ENCODE assay signal across 1 cellular context in genomic region chr11:32432565-32433248, GRCh38.
TF ChIP-seq lines count a peak whose summit lies in the region.

No MANE protein-coding gene starts in this region.

TF ChIP-seq in H1, 55 proteins besides CTCF, POLR2A, EP300 and RAD21 (continued from another document):
- TF ChIP-seq EZH2 (IDR thresholded peaks at IDR 0.05; ENCODE audit: low read depth, low read length, severe bottlenecking) (no peak), TAF1 (IDR thresholded peaks at IDR 0.05; ENCODE audit: low read depth, low read length) (no peak), SUZ12 (IDR thresholded peaks at IDR 0.05; ENCODE audit: low read length) (no peak; the same call in 1 of the 2 replicates), TBP (IDR thresholded peaks at IDR 0.05; ENCODE audit: low read depth, low read length) (no peak), ZNF274 (IDR thresholded peaks at IDR 0.05; ENCODE audit: borderline replicate concordance, extremely low read depth, low read length) (no peak)
